ENCODE assay signal across 2 cellular contexts in genomic region chr1:40899230-40899870, GRCh38.
TF ChIP-seq lines count a peak whose summit lies in the region.

No MANE protein-coding gene starts in this region.

TF ChIP-seq in liver, 16 proteins besides CTCF, POLR2A, EP300 and RAD21:
- TF ChIP-seq FOXA2 (IDR thresholded peaks at IDR 0.05) (no peak), SP1 (IDR thresholded peaks at IDR 0.05) (peak; percentile 24), GABPA (IDR thresholded peaks at IDR 0.05 in 1 of 2, conservative IDR thresholded peaks at IDR 0.05 in 1 of 2) (no peak)

TF ChIP-seq in HepG2, 621 proteins besides CTCF, POLR2A, EP300 and RAD21:
- TF ChIP-seq POLR2AphosphoS2 (IDR thresholded peaks at IDR 0.05; ENCODE audit: low read depth, low read length) (no peak), ZBTB46 (CRISPR knock-in tag; IDR thresholded peaks at IDR 0.05; ENCODE audit: borderline replicate concordance) (no peak), SRF (IDR thresholded peaks at IDR 0.05; ENCODE audit: low read depth, low read length) (no peak), ISX (CRISPR knock-in tag; conservative IDR thresholded peaks at IDR 0.05) (no peak), TMF1 (CRISPR knock-in tag; IDR thresholded peaks at IDR 0.05; ENCODE audit: low read depth) (no peak), ATF2 (CRISPR knock-in tag; IDR thresholded peaks at IDR 0.05) (no peak), CREM (IDR thresholded peaks at IDR 0.05) (no peak), CREM (CRISPR knock-in tag; IDR thresholded peaks at IDR 0.05) (no peak), YY1 (IDR thresholded peaks at IDR 0.05; ENCODE audit: insufficient read depth, insufficient replicate concordance, low read depth, low read length) (no peak), ZMYM3 (CRISPR knock-in tag; IDR thresholded peaks at IDR 0.05) (no peak), POLR2G (IDR thresholded peaks at IDR 0.05; ENCODE audit: low read depth, low read length) (no peak), BHLHE40 (IDR thresholded peaks at IDR 0.05; ENCODE audit: low read length) (no peak), ZSCAN21 (CRISPR knock-in tag; IDR thresholded peaks at IDR 0.05; ENCODE audit: borderline replicate concordance) (no peak), NRL (CRISPR knock-in tag; IDR thresholded peaks at IDR 0.05; ENCODE audit: borderline replicate concordance) (no peak), PRDM10 (CRISPR knock-in tag; IDR thresholded peaks at IDR 0.05; ENCODE audit: low read depth) (no peak), NFATC3 (CRISPR knock-in tag; IDR thresholded peaks at IDR 0.05) (no peak)
- TF ChIP-seq, protein P1, sequence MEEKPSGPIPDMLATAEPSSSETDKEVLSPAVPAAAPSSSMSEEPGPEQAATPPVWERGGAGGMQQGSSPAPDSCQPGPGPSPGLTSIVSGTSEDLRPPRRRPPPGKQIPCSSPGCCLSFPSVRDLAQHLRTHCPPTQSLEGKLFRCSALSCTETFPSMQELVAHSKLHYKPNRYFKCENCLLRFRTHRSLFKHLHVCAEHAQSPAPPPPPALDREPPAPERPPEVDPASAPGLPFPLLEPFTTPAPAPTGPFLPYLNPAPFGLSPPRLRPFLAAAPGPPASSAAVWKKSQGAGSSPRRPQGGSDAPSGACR (CRISPR knock-in tag; IDR thresholded peaks at IDR 0.05): no peak
- TF ChIP-seq, protein P2, sequence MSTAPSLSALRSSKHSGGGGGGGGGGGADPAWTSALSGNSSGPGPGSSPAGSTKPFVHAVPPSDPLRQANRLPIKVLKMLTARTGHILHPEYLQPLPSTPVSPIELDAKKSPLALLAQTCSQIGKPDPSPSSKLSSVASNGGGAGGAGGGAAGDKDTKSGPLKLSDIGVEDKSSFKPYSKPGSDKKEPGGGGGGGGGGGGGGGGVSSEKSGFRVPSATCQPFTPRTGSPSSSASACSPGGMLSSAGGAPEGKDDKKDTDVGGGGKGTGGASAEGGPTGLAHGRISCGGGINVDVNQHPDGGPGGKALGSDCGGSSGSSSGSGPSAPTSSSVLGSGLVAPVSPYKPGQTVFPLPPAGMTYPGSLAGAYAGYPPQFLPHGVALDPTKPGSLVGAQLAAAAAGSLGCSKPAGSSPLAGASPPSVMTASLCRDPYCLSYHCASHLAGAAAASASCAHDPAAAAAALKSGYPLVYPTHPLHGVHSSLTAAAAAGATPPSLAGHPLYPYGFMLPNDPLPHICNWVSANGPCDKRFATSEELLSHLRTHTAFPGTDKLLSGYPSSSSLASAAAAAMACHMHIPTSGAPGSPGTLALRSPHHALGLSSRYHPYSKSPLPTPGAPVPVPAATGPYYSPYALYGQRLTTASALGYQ (CRISPR knock-in tag; IDR thresholded peaks at IDR 0.05): no peak
- TF ChIP-seq, protein P3, sequence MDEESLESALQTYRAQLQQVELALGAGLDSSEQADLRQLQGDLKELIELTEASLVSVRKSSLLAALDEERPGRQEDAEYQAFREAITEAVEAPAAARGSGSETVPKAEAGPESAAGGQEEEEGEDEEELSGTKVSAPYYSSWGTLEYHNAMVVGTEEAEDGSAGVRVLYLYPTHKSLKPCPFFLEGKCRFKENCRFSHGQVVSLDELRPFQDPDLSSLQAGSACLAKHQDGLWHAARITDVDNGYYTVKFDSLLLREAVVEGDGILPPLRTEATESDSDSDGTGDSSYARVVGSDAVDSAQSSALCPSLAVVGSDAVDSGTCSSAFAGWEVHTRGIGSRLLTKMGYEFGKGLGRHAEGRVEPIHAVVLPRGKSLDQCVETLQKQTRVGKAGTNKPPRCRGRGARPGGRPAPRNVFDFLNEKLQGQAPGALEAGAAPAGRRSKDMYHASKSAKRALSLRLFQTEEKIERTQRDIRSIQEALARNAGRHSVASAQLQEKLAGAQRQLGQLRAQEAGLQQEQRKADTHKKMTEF (CRISPR knock-in tag; IDR thresholded peaks at IDR 0.05): no peak
